Comparison of ENCODE assay signal across 8 cellular contexts in the genomic region with DNA sequence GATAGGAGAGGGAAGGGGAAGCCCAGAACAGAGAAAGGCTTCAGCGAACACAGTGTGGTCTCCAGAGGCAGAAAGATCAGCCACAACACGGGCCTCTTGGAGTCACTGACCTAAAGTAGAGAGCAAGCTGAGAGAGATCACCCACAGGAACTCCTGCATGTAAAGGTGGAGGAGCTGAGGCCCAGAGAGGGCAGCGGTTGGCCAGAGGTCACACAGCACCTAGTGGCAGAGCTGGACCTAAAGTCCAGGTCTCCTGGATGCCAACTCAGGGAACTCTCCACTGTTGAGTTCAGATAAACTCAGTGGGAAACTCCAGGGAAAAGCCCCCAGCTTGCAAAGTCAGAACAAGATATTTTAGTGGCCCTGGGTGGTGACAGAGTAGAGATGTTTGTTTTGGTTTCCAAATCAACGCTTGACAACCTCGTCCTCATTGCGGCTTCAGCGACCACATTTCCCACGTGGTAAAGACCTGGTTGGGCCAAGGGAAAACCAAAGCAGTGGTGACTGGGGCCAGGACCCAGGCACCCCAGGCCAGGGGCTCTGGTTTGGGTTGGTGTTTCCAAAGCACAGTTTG. TPM values are rescaled to one million over a fixed set of nuclear protein-coding genes. Genes with fewer than 3 reads are reported as not detected.
A peak's percentile ranks its signal among the peaks of the same experiment; 100 is the strongest.
DNase-seq lines count a peak whose midpoint lies in the region; ATAC-seq, FAIRE-seq and TF ChIP-seq lines count a peak whose summit lies in the region.

No MANE protein-coding gene starts in this region.

- 52 to 74% (median 56%) methylated on average over 8 of the region's 8 CpGs for WGBS in adrenal gland, 4 donors
- 29 to 30% methylated on average over 8 of the region's 8 CpGs for WGBS in pancreas, 2 donors
- WGBS in upper lobe of left lung, 2 donors, result 36 to 46% methylated on average over 8 of the region's 8 CpGs

- no peaks in the 10 kb centered on the region for H3K36me3 ChIP-seq in adrenal gland (replicated peaks in 1 of 2)
- H3K36me3 ChIP-seq in pancreas, result no peaks in the 10 kb centered on the region
- H3K36me3 ChIP-seq in upper lobe of left lung, result no peaks in the 10 kb centered on the region

- CTCF ChIA-PET in T-cell (lab: Charles Lee), result interaction anchor here in 1 of 2 donors (1.0 to 2.6 kb wide), 4 partner anchors 26 to 45 kb away, joined by 3 to 9 read pairs (median 9); no protein-coding TSS in a partner anchor

- peaks cover 58 to 82% of the 10 kb centered on the region in 2 donors for H3K4me1 ChIP-seq in adrenal gland (replicated peaks in 1 of 2)
- peaks cover 17 to 63% (median 20%) of the 10 kb centered on the region in 3 donors for H3K4me1 ChIP-seq in pancreas
- peaks cover 79 to 91% (median 84%) of the 10 kb centered on the region in 4 donors for H3K4me1 ChIP-seq in upper lobe of left lung

- peak; percentile 33 for ATAC-seq in HG02623 (IDR thresholded peaks at IDR 0.05; ENCODE audit: unreplicated experiment)
- peak in 3 of 4 experiments; percentile 11 to 56 (median 20) for ATAC-seq in T-cell (replicated peaks in 1 of 4)
- ATAC-seq in pancreas, result no peak
- ATAC-seq in upper lobe of left lung (ENCODE audit: low FRiP score in 2 of 2), result no peak
- no peak for ATAC-seq in GM19455 (IDR thresholded peaks at IDR 0.05; ENCODE audit: unreplicated experiment)

- H3K27ac ChIP-seq in adrenal gland (peak overlapping the region in 4 of 5 donors; percentile 70 to 96 (median 92)), pancreas (peak overlapping the region in 3 of 4 donors; percentile 11 to 78 (median 68)), upper lobe of left lung (peak overlapping the region; percentile 82 to 92 (median 90))

- H3K36me3 Mint-ChIP-seq in CD14-positive monocyte (peaks cover 30 to 31% of the 10 kb centered on the region in 2 donors), T-cell (peaks cover 4% of the 10 kb centered on the region)

- TF ChIP-seq CTCF in CD14-positive monocyte (IDR thresholded peaks at IDR 0.05) (no peak), adrenal gland (IDR thresholded peaks at IDR 0.05) (no peak), pancreas (IDR thresholded peaks at IDR 0.05) (no peak), upper lobe of left lung (IDR thresholded peaks at IDR 0.05) (no peak)

- peaks cover 0 to 7% (median 0%) of the 10 kb centered on the region in 7 donors for H3K9me3 Mint-ChIP-seq in CD14-positive monocyte
- H3K9me3 Mint-ChIP-seq in T-cell, result no peaks in the 10 kb centered on the region

- H3K4me1 Mint-ChIP-seq in CD14-positive monocyte (peaks cover 80% of the 10 kb centered on the region), T-cell (peaks cover 82 to 86% (median 84%) of the 10 kb centered on the region in 3 donors)

- no peak for FAIRE-seq in pancreas (lab: Jason Lieb, UNC)

- no peak overlapping the region for H3K4me3 ChIP-seq in adrenal gland
- H3K4me3 ChIP-seq in pancreas, result peak overlapping the region in 1 of 4 donors; percentile 12
- H3K4me3 ChIP-seq in upper lobe of left lung, result no peak overlapping the region

- no peaks in the 10 kb centered on the region for H3K9me3 ChIP-seq in adrenal gland (replicated peaks in 1 of 3)
- no peaks in the 10 kb centered on the region for H3K9me3 ChIP-seq in pancreas
- no peaks in the 10 kb centered on the region for H3K9me3 ChIP-seq in upper lobe of left lung

- no peak for TF ChIP-seq EP300 in upper lobe of left lung (IDR thresholded peaks at IDR 0.05)

- intact Hi-C loops in CD14-positive monocyte (cut with micrococcal nuclease), result loop anchor here in 1 of 2 donors (2.0 kb wide), 2 partner anchors 25 to 45 kb away; no protein-coding TSS in a partner anchor
- intact Hi-C loops in adrenal gland (cut with DNase I), result no loop called here
- intact Hi-C loops in pancreas (cut with DNase I), result loop anchor here in 1 of 3 donors (10.0 kb wide), 1 partner anchor 47 kb away; a partner anchor contains a TSS

- TF ChIP-seq POLR2A in adrenal gland (IDR thresholded peaks at IDR 0.05) (no peak), upper lobe of left lung (IDR thresholded peaks at IDR 0.05) (no peak)

- POLR2A ChIA-PET in T-cell (lab: Charles Lee), result interaction anchor here in 1 of 2 donors (0.9 kb wide), 1 partner anchor 25 kb away, joined by 6 read pairs; no protein-coding TSS in a partner anchor

- H3K27me3 Mint-ChIP-seq in CD14-positive monocyte (ENCODE audit: low read depth in 3 of 3) (peaks cover 11 to 23% (median 17%) of the 10 kb centered on the region in 3 donors), T-cell (no peaks in the 10 kb centered on the region)

- H3K4me3 Mint-ChIP-seq in CD14-positive monocyte (peak overlapping the region; percentile 87 to 93), T-cell (peak overlapping the region; percentile 88 to 90 (median 89))

- DNase-seq in CD14-positive monocyte (ENCODE audit: low spot score), result peak; percentile 81
- peak in 33 of 34 experiments; percentile 55 to 85 (median 75) for DNase-seq in T-cell
- no peak for DNase-seq in adrenal gland
- no peak for DNase-seq in pancreas
- peak; percentile 12 to 46 for DNase-seq in upper lobe of left lung
- DNase-seq in DMS79 treated with DMSO at 0.1 percent for 48 hours (lab: John Stamatoyannopoulos, UW), result no peak

- peak overlapping the region; percentile 97 to 100 (median 99) for H3K27ac Mint-ChIP-seq in CD14-positive monocyte
- H3K27ac Mint-ChIP-seq in T-cell, result peak overlapping the region; percentile 99

- H3K27me3 ChIP-seq in adrenal gland, result no peaks in the 10 kb centered on the region
- no peaks in the 10 kb centered on the region for H3K27me3 ChIP-seq in pancreas
- no peaks in the 10 kb centered on the region for H3K27me3 ChIP-seq in upper lobe of left lung

RNA-seq across cellular contexts. Expression of a gene that starts 4.6 kb away (rescaled TPM):
- polyA plus RNA-seq in CD14-positive monocyte (under 1 TPM; 0.78 to 0.94 TPM), adrenal gland (10 to 100 TPM in 1 of 3 donors, 1 to 10 TPM in 2; 5.9 to 10.8 (median 9.7) TPM), pancreas (10 to 100 TPM; 13.9 to 14.0 TPM)
- total RNA-seq in T-cell (10 to 100 TPM; 36.0 to 76.2 (median 37.7) TPM), adrenal gland (10 to 100 TPM; 13.5 to 23.4 (median 17.9) TPM), pancreas (10 to 100 TPM; 23.0 to 38.4 (median 26.4) TPM), upper lobe of left lung (10 to 100 TPM in 3 of 6 donors, 1 to 10 TPM in 3; 9.2 to 19.3 (median 11.0) TPM)

RNA-seq across cellular contexts. Expression of a gene that starts 49.5 kb away (rescaled TPM):
- polyA plus RNA-seq in CD14-positive monocyte, result 1 to 10 TPM; 4.8 to 7.8 TPM
- total RNA-seq in T-cell, result 1 to 10 TPM in 4 of 5 donors, under 1 TPM in 1; 0.85 to 2.8 (median 2.2) TPM
- total RNA-seq in adrenal gland, result 10 to 100 TPM; 18.1 to 46.9 (median 26.5) TPM
- polyA plus RNA-seq in adrenal gland, result 10 to 100 TPM; 11.3 to 15.1 (median 12.5) TPM
- 1 to 10 TPM; 1.4 to 5.9 (median 3.5) TPM for total RNA-seq in pancreas
- 1 to 10 TPM; 6.0 to 7.6 TPM for polyA plus RNA-seq in pancreas
- 10 to 100 TPM in 5 of 6 donors, 1 to 10 TPM in 1; 5.7 to 13.4 (median 11.5) TPM for total RNA-seq in upper lobe of left lung

Comparison
In these comparisons a context has a peak if more than half of its experiments do, and no peak if none do; other contexts are left out.
1. DNase-seq: peak in CD14-positive monocyte (single experiment), T-cell (33 of 34) and upper lobe of left lung (2 of 2); none in adrenal gland (0 of 7), pancreas (0 of 6) and DMS79 treated with DMSO at 0.1 percent for 48 hours (single experiment).
2. ATAC-seq: peak in HG02623 (single experiment) and T-cell (3 of 4); none in pancreas (0 of 4), upper lobe of left lung (0 of 2) and GM19455 (single experiment).
3. Peak in every context shown above with its lines, with median percentiles within 50 percentile points of each other: H3K27ac ChIP-seq.